Comparison of ENCODE assay signal across 22 cellular contexts in genomic region chr3:39133822-39134221, GRCh38. TPM values are rescaled to one million over a fixed set of nuclear protein-coding genes. Genes with fewer than 3 reads are reported as not detected.
A peak's percentile ranks its signal among the peaks of the same experiment; 100 is the strongest.
DNase-seq lines count a peak whose midpoint lies in the region; ATAC-seq and TF ChIP-seq lines count a peak whose summit lies in the region.
"Had no signal": no experiment of that assay in that cellular context is flagged by ENCODE, and none has a peak within 500 bp of the region (broad histone marks: within the 10 kb centered on the region; RNA-seq: fewer than 3 reads in every experiment).

No MANE protein-coding gene starts in this region.

- H3K27me3 Mint-ChIP-seq in endothelial cell (ENCODE audit: unreplicated experiment), result peaks cover 17% of the 10 kb centered on the region
- no peaks in the 10 kb centered on the region for H3K27me3 Mint-ChIP-seq in stimulated activated naive CD8-positive, alpha-beta T cell treated with anti-CD3 and anti-CD28 coated beads, Interleukin-15, amount 100 ng/mL, for 72 hours

- DNase-seq in Right ventricle myocardium superior, result no peak
- no peak for DNase-seq in right cardiac atrium
- no peak for DNase-seq in endothelial cell (ENCODE audit: low spot score)
- no peak for DNase-seq in stimulated activated naive CD8-positive, alpha-beta T cell treated with anti-CD3 and anti-CD28 coated beads, Interleukin-15, amount 100 ng/mL, for 72 hours
- no peak for DNase-seq in testis
- no peak for DNase-seq in NOMO-1 (lab: John Stamatoyannopoulos, UW; ENCODE audit: unreplicated experiment in 2 of 2)
- no peak for DNase-seq in foreskin melanocyte
- DNase-seq: DMS79, H7, IMR-90, NCI-H1417 treated with DMSO at 0.1 percent for 48 hours, NCI-H187 treated with DMSO at 0.1 percent for 48 hours, NCI-H2227 treated with DMSO at 0.1 percent for 48 hours, NCI-H510A treated with DMSO at 0.1 percent for 48 hours, NCI-H774, SJCRH30 had no signal

- H3K4me1 Mint-ChIP-seq in endothelial cell (ENCODE audit: unreplicated experiment), result peaks cover 45% of the 10 kb centered on the region
- H3K4me1 Mint-ChIP-seq in stimulated activated naive CD8-positive, alpha-beta T cell treated with anti-CD3 and anti-CD28 coated beads, Interleukin-15, amount 100 ng/mL, for 72 hours, result peaks cover 23% of the 10 kb centered on the region

- H3K4me3 Mint-ChIP-seq in endothelial cell (ENCODE audit: unreplicated experiment), result peak overlapping the region; percentile 81
- H3K4me3 Mint-ChIP-seq in stimulated activated naive CD8-positive, alpha-beta T cell treated with anti-CD3 and anti-CD28 coated beads, Interleukin-15, amount 100 ng/mL, for 72 hours, result no peak overlapping the region

- no peak for TF ChIP-seq POLR2A in testis (IDR thresholded peaks at IDR 0.05)

- no peaks in the 10 kb centered on the region for H3K36me3 ChIP-seq in testis (ENCODE audit: low read depth, missing control alignments)
- H3K36me3 ChIP-seq: SJCRH30 had no signal

- H3K9me3 ChIP-seq in right cardiac atrium (ENCODE audit: control insufficient read depth, low read length) (no peaks in the 10 kb centered on the region), testis (no peaks in the 10 kb centered on the region)
- H3K9me3 ChIP-seq: A549; BLaER1 treated with 17β-estradiol and CSF1 and Interleukin-3, amounts not matched to agents 10 nM and 100 nM; SJCRH30 had no signal

- WGBS in right cardiac atrium, result 72% methylated on average over 6 of the region's 6 CpGs
- WGBS in testis, 2 donors, result 83 to 92% methylated on average over 5 to 6 of the region's 6 CpGs

- intact Hi-C loops in Right ventricle myocardium superior (cut with DNase I) (no loop called here), right cardiac atrium (cut with DNase I) (loop anchor here in 1 of 4 donors (5.0 kb wide), 1 partner anchor 48 kb away; no protein-coding TSS in a partner anchor), testis (cut with DNase I; ENCODE audit: low total_unique reads) (no loop called here)

- H3K4me3 ChIP-seq in right cardiac atrium (ENCODE audit: low read length) (no peak overlapping the region), testis (no peak overlapping the region)
- H3K4me3 ChIP-seq: A549; BLaER1 treated with 17β-estradiol and CSF1 and Interleukin-3, amounts not matched to agents 10 nM and 100 nM; SJCRH30 had no signal

- no peaks in the 10 kb centered on the region for H3K9me3 Mint-ChIP-seq in endothelial cell (ENCODE audit: unreplicated experiment)
- no peaks in the 10 kb centered on the region for H3K9me3 Mint-ChIP-seq in stimulated activated naive CD8-positive, alpha-beta T cell treated with anti-CD3 and anti-CD28 coated beads, Interleukin-15, amount 100 ng/mL, for 72 hours

- ATAC-seq in Right ventricle myocardium superior (ENCODE audit: poor library complexity) (peak; percentile 4), right cardiac atrium (no peak), HG02588 (IDR thresholded peaks at IDR 0.05; ENCODE audit: unreplicated experiment) (peak; percentile 41)
- peak; percentile 57 for ATAC-seq in stimulated activated naive CD8-positive, alpha-beta T cell treated with anti-CD3 and anti-CD28 coated beads, Interleukin-15, amount 100 ng/mL, for 72 hours
- ATAC-seq: A549 had no signal

- peaks cover 17% of the 10 kb centered on the region for H3K4me1 ChIP-seq in right cardiac atrium (ENCODE audit: control insufficient read depth, insufficient read depth, low read length)
- no peaks in the 10 kb centered on the region for H3K4me1 ChIP-seq in testis
- H3K4me1 ChIP-seq: A549, SJCRH30 had no signal

- H3K27me3 ChIP-seq in right cardiac atrium (ENCODE audit: control insufficient read depth, insufficient read depth) (no peaks in the 10 kb centered on the region), testis (no peaks in the 10 kb centered on the region)
- H3K27me3 ChIP-seq: BLaER1 treated with 17β-estradiol and CSF1 and Interleukin-3, amounts not matched to agents 10 nM and 100 nM; SJCRH30 had no signal

- peaks cover 52% of the 10 kb centered on the region for H3K36me3 Mint-ChIP-seq in endothelial cell (ENCODE audit: low read depth, unreplicated experiment)

- no peak overlapping the region for H3K27ac ChIP-seq in right cardiac atrium (ENCODE audit: low read length)
- H3K27ac ChIP-seq in testis, result no peak overlapping the region
- H3K27ac ChIP-seq: A549; BLaER1 treated with 17β-estradiol and CSF1 and Interleukin-3, amounts not matched to agents 10 nM and 100 nM; HL-60; RWPE1; SJCRH30 had no signal

- H3K27ac Mint-ChIP-seq in endothelial cell (ENCODE audit: unreplicated experiment), result no peak overlapping the region
- no peak overlapping the region for H3K27ac Mint-ChIP-seq in stimulated activated naive CD8-positive, alpha-beta T cell treated with anti-CD3 and anti-CD28 coated beads, Interleukin-15, amount 100 ng/mL, for 72 hours

- TF ChIP-seq CTCF in endothelial cell (IDR thresholded peaks at IDR 0.05; ENCODE audit: unreplicated experiment), result no peak
- no peak for TF ChIP-seq CTCF in testis (IDR thresholded peaks at IDR 0.05)

RNA-seq across cellular contexts. Expression of gene CSRNP1, which starts 19.6 kb away (rescaled TPM):
- total RNA-seq in Right ventricle myocardium superior (11.4 TPM), right cardiac atrium (10 to 100 TPM; 10.9 to 33.2 (median 15.7) TPM), endothelial cell (ENCODE audit: unreplicated experiment) (20.8 TPM), testis (10 to 100 TPM; 27.0 to 30.4 TPM)
- polyA plus RNA-seq in right cardiac atrium (30.5 TPM), testis (ENCODE audit: insufficient read depth, low read depth, low replicate concordance) (20.4 TPM)

RNA-seq across cellular contexts. Expression of gene TTC21A, which starts 26.3 kb away (rescaled TPM):
- total RNA-seq in Right ventricle myocardium superior, result 2.0 TPM
- 1 to 10 TPM; 1.9 to 3.4 (median 2.5) TPM for total RNA-seq in right cardiac atrium
- polyA plus RNA-seq in right cardiac atrium, result 2.0 TPM
- 41.7 TPM for total RNA-seq in endothelial cell (ENCODE audit: unreplicated experiment)
- total RNA-seq in testis, result 100 to 1,000 TPM in 1 of 2 donors, 10 to 100 TPM in 1; 74.3 to 101 TPM
- polyA plus RNA-seq in testis (ENCODE audit: insufficient read depth, low read depth, low replicate concordance), result 266 TPM

RNA-seq across cellular contexts. Expression of gene GORASP1, which starts 26.4 kb away (rescaled TPM):
- total RNA-seq in Right ventricle myocardium superior (48.4 TPM), right cardiac atrium (10 to 100 TPM; 43.7 to 53.4 (median 47.4) TPM), endothelial cell (ENCODE audit: unreplicated experiment) (130 TPM), testis (10 to 100 TPM; 75.3 to 92.1 TPM)
- polyA plus RNA-seq in right cardiac atrium (26.3 TPM), testis (ENCODE audit: insufficient read depth, low read depth, low replicate concordance) (69.5 TPM)

RNA-seq across cellular contexts. Expression of gene XIRP1, which starts 58.6 kb away (rescaled TPM):
- total RNA-seq in Right ventricle myocardium superior, result 249 TPM
- total RNA-seq in right cardiac atrium, result 100 to 1,000 TPM; 152 to 278 (median 176) TPM
- polyA plus RNA-seq in right cardiac atrium, result 453 TPM
- total RNA-seq in endothelial cell (ENCODE audit: unreplicated experiment), result 0.21 TPM
- total RNA-seq in testis, result under 1 TPM; 0.24 to 0.37 TPM
- polyA plus RNA-seq in testis (ENCODE audit: insufficient read depth, low read depth, low replicate concordance), result 2.8 TPM
- total RNA-seq: H7, HT1080 had no signal
- polyA plus RNA-seq: A549 had no signal

Comparison
In these comparisons a context has a peak if more than half of its experiments do, and no peak if none do; other contexts are left out.
1. ATAC-seq: peak in Right ventricle myocardium superior (single experiment), HG02588 (single experiment) and stimulated activated naive CD8-positive, alpha-beta T cell treated with anti-CD3 and anti-CD28 coated beads, Interleukin-15, amount 100 ng/mL, for 72 hours (single experiment); none in right cardiac atrium (0 of 2).